21 cellular contexts compared by ENCODE assay signal in the genomic region with DNA sequence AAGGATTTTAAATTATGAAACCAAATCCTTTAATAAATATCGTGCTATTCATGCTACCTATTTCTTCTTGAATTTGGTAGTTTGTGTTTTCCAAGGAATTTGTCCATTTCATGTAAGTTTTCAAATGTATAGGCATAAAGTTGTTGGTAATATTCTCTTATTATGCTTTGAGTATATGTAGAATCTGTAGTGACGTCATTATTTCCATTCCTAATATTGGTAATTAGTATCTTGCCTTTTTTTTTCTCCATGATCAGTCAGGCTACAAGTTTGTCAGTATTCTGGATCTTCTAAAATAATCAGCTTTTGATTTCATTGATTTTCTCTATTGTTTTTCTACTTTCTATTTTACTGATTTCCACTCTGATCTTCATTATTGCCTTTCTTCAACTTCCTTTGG.
"Had no signal": no experiment of that assay in that cellular context is flagged by ENCODE, and none has a peak within 500 bp of the region (broad histone marks: within the 10 kb centered on the region; RNA-seq: fewer than 3 reads in every experiment).

No MANE protein-coding gene starts in this region.

- FAIRE-seq: astrocyte had no signal

- H3K27ac Mint-ChIP-seq: activated CD4-positive, alpha-beta memory T cell treated with anti-CD3 and anti-CD28 coated beads, Interleukin-2, amount 10 ng/mL, durations not matched to agents 7 days and 5 days; activated CD4-positive, alpha-beta T cell treated with anti-CD3 and anti-CD28 coated beads for 36 hours; activated naive CD4-positive, alpha-beta T cell treated with anti-CD3 and anti-CD28 coated beads for 36 hours; activated naive CD8-positive, alpha-beta T cell; activated T-helper 17 cell treated with anti-CD3 and anti-CD28 coated beads, Interleukin-2, amount 50 U/mL, for 72 hours; brain had no signal

- H3K27ac ChIP-seq: VCaP had no signal

- H3K4me3 Mint-ChIP-seq: activated CD4-positive, alpha-beta memory T cell treated with anti-CD3 and anti-CD28 coated beads, Interleukin-2, amount 10 ng/mL, durations not matched to agents 7 days and 5 days; activated CD4-positive, alpha-beta T cell treated with anti-CD3 and anti-CD28 coated beads for 36 hours; activated naive CD4-positive, alpha-beta T cell treated with anti-CD3 and anti-CD28 coated beads for 36 hours; activated naive CD8-positive, alpha-beta T cell; activated T-helper 17 cell treated with anti-CD3 and anti-CD28 coated beads, Interleukin-2, amount 50 U/mL, for 72 hours; brain had no signal

- ATAC-seq: activated CD4-positive, alpha-beta T cell treated with anti-CD3 and anti-CD28 coated beads for 36 hours; activated T-helper 17 cell treated with anti-CD3 and anti-CD28 coated beads, Interleukin-2, amount 50 U/mL, for 72 hours had no signal

- H3K9ac ChIP-seq: SK-N-SH had no signal

- H3K4me1 Mint-ChIP-seq: activated CD4-positive, alpha-beta memory T cell treated with anti-CD3 and anti-CD28 coated beads, Interleukin-2, amount 10 ng/mL, durations not matched to agents 7 days and 5 days; activated CD4-positive, alpha-beta T cell treated with anti-CD3 and anti-CD28 coated beads for 36 hours; activated T-helper 17 cell treated with anti-CD3 and anti-CD28 coated beads, Interleukin-2, amount 50 U/mL, for 72 hours; brain had no signal

- DNase-seq: activated CD4-positive, alpha-beta memory T cell treated with anti-CD3 and anti-CD28 coated beads, Interleukin-2, amount 10 ng/mL, durations not matched to agents 7 days and 5 days; activated CD4-positive, alpha-beta T cell treated with anti-CD3 and anti-CD28 coated beads for 36 hours; activated CD4-positive, alpha-beta T cell treated with anti-CD3 and anti-CD28 coated beads, Interleukin-2, amount 50 U/mL, for 1 hour; activated gamma-delta T cell; activated naive CD4-positive, alpha-beta T cell treated with anti-CD3 and anti-CD28 coated beads for 36 hours; activated T-cell treated with anti-CD3 and anti-CD28 coated beads for 4 hours; activated T-cell treated with anti-CD3 and anti-CD28 coated beads, Interleukin-2, amount 50 U/mL, for 48 hours; amygdala; Karpas-422; NCI-H1105 treated with DMSO at 0.1 percent for 48 hours; NCI-H1436 treated with DMSO at 0.1 percent for 48 hours; NCI-H187; NCI-H2081; NCI-H524; SK-N-SH; T-helper 1 cell had no signal
